18 cellular contexts compared by ENCODE assay signal in genomic region chr15:57533062-57533735, GRCh38. TPM values are rescaled to one million over a fixed set of nuclear protein-coding genes. Genes with fewer than 3 reads are reported as not detected.
DNase-seq lines count a peak whose midpoint lies in the region; ATAC-seq and TF ChIP-seq lines count a peak whose summit lies in the region.
"Had no signal": no experiment of that assay in that cellular context is flagged by ENCODE, and none has a peak within 500 bp of the region (broad histone marks: within the 10 kb centered on the region; RNA-seq: fewer than 3 reads in every experiment).

No MANE protein-coding gene starts in this region.

- peaks cover 41% of the 10 kb centered on the region for H3K36me3 ChIP-seq in cardiac muscle cell
- no peaks in the 10 kb centered on the region for H3K36me3 ChIP-seq in adrenal gland (replicated peaks in 1 of 2)
- peaks cover 38% of the 10 kb centered on the region for H3K36me3 ChIP-seq in lower lobe of right lung
- H3K36me3 ChIP-seq in vagina = no peaks in the 10 kb centered on the region
- H3K36me3 ChIP-seq in Karpas-422 (ENCODE audit: insufficient read depth, low read length) = no peaks in the 10 kb centered on the region

- intact Hi-C loops in cardiac septum (cut with DNase I) (no loop called here), adrenal gland (cut with DNase I) (no loop called here), lower lobe of right lung (cut with DNase I) (loop anchor here (5.0 kb wide), 1 partner anchor 191 kb away; no protein-coding TSS in a partner anchor), vagina (cut with DNase I) (no loop called here)

- H3K27me3 ChIP-seq in cardiac muscle cell (no peaks in the 10 kb centered on the region), adrenal gland (no peaks in the 10 kb centered on the region), lower lobe of right lung (ENCODE audit: low read depth) (no peaks in the 10 kb centered on the region), vagina (no peaks in the 10 kb centered on the region), Karpas-422 (ENCODE audit: low read length) (no peaks in the 10 kb centered on the region)

- no peaks in the 10 kb centered on the region for H4K20me1 ChIP-seq in Karpas-422 (ENCODE audit: insufficient read depth, low read depth, low read length)

- H3K27ac ChIP-seq in cardiac muscle cell (peak overlapping the region; percentile 89), adrenal gland (peak overlapping the region in 4 of 5 donors; percentile 20 to 67 (median 27)), lower lobe of right lung (peak overlapping the region; percentile 56), vagina (peak overlapping the region; percentile 56), Karpas-422 (ENCODE audit: low read length) (no peak overlapping the region)
- H3K27ac ChIP-seq: SK-N-MC had no signal

- TF ChIP-seq CTCF in cardiac muscle cell (IDR thresholded peaks at IDR 0.05; ENCODE audit: low read depth, low read length) = no peak
- peak in 1 of 6 experiments; percentile 10 for TF ChIP-seq CTCF in adrenal gland (IDR thresholded peaks at IDR 0.05)
- no peak for TF ChIP-seq CTCF in lower lobe of right lung (IDR thresholded peaks at IDR 0.05)
- TF ChIP-seq CTCF in vagina (IDR thresholded peaks at IDR 0.05) = no peak

- no peak overlapping the region for H3K4me2 ChIP-seq in Karpas-422 (ENCODE audit: low read depth, low read length, poor library complexity, severe bottlenecking)

- no peak overlapping the region for H2AFZ ChIP-seq in Karpas-422 (ENCODE audit: low read length)

- WGBS in adrenal gland, 4 donors = 41 to 61% (median 43%) methylated on average over 8 to 9 of the region's 9 CpGs

- peak in 1 of 2 donors; percentile 29 for DNase-seq in cardiac muscle cell (ENCODE audit: low read depth in 1 of 2, low spot score in 1 of 2)
- DNase-seq in cardiac septum (ENCODE audit: low spot score) = no peak
- peak in 6 of 7 donors; percentile 41 to 67 (median 51) for DNase-seq in adrenal gland
- no peak for DNase-seq in lower lobe of right lung
- DNase-seq in vagina (ENCODE audit: extremely low spot score in 2 of 2) = no peak
- no peak for DNase-seq in Karpas-422
- DNase-seq: AML-193; CD4-positive, alpha-beta T cell; H7; MM.1S; NCI-H1105; NCI-H1694 treated with DMSO at 0.1 percent for 48 hours; NCI-H524; NK-92 treated with Interleukin-12 subunit alpha and Interleukin-12 subunit beta, amount 100 ng/mL, for 24 hours; OCI-M1; RPMI8226 had no signal

- TF ChIP-seq POLR2A in adrenal gland (IDR thresholded peaks at IDR 0.05) (no peak), vagina (IDR thresholded peaks at IDR 0.05) (no peak)

- no peaks in the 10 kb centered on the region for H3K9me2 ChIP-seq in Karpas-422 (replicated peaks; ENCODE audit: insufficient read depth, low read length)

- H3K4me1 ChIP-seq in cardiac muscle cell (ENCODE audit: low read depth) = peaks cover 43% of the 10 kb centered on the region
- peaks cover 42 to 44% of the 10 kb centered on the region in 2 donors for H3K4me1 ChIP-seq in adrenal gland (replicated peaks in 1 of 2)
- peaks cover 25% of the 10 kb centered on the region for H3K4me1 ChIP-seq in lower lobe of right lung
- peaks cover 41% of the 10 kb centered on the region for H3K4me1 ChIP-seq in vagina
- H3K4me1 ChIP-seq in Karpas-422 (ENCODE audit: low read length) = no peaks in the 10 kb centered on the region

- H3K9ac ChIP-seq in Karpas-422 (ENCODE audit: low read length) = no peak overlapping the region

- no peaks in the 10 kb centered on the region for H3K9me3 ChIP-seq in cardiac muscle cell (ENCODE audit: low read depth)
- H3K9me3 ChIP-seq in adrenal gland (replicated peaks in 1 of 3) = no peaks in the 10 kb centered on the region
- no peaks in the 10 kb centered on the region for H3K9me3 ChIP-seq in lower lobe of right lung
- H3K9me3 ChIP-seq in vagina = no peaks in the 10 kb centered on the region
- no peaks in the 10 kb centered on the region for H3K9me3 ChIP-seq in Karpas-422 (ENCODE audit: low read length)

- peak in 1 of 2 donors; percentile 9 for ATAC-seq in lower lobe of right lung
- ATAC-seq in GM21526 (IDR thresholded peaks at IDR 0.05; ENCODE audit: low FRiP score, unreplicated experiment) = no peak

- H3K79me2 ChIP-seq in Karpas-422 (ENCODE audit: low read length) = no peaks in the 10 kb centered on the region

- H3K4me3 ChIP-seq in cardiac muscle cell (no peak overlapping the region), adrenal gland (no peak overlapping the region), lower lobe of right lung (no peak overlapping the region), vagina (no peak overlapping the region), Karpas-422 (ENCODE audit: low read length) (no peak overlapping the region)
- H3K4me3 ChIP-seq: SK-N-MC had no signal

RNA-seq across cellular contexts. Expression of gene MYZAP, which starts 58.5 kb away (rescaled TPM):
- 103 and 143 TPM in 2 replicates for total RNA-seq in cardiac muscle cell
- 175 and 230 TPM in 2 replicates for polyA plus RNA-seq in cardiac muscle cell
- total RNA-seq in cardiac septum = 658 TPM
- total RNA-seq in adrenal gland = 100 to 1,000 TPM in 2 of 8 donors, 10 to 100 TPM in 6; 46.2 to 176 (median 76.5) TPM
- polyA plus RNA-seq in adrenal gland = 100 to 1,000 TPM in 1 of 3 donors, 10 to 100 TPM in 2; 21.4 to 125 (median 24.8) TPM
- 41.3 TPM for total RNA-seq in lower lobe of right lung
- total RNA-seq in vagina = 15.2 TPM
- total RNA-seq in Karpas-422 (2014; rRNA removed; shearing (Covaris generic); ENCODE audit: low replicate concordance) = not detected in 2 replicates

Comparison
In these comparisons a context has a peak if more than half of its experiments do, and no peak if none do; other contexts are left out.
1. DNase-seq: peak in adrenal gland (6 of 7); none in cardiac septum (single experiment), lower lobe of right lung (single experiment), vagina (0 of 2) and Karpas-422 (single experiment).
2. RNA of gene MYZAP, which starts 58.5 kb away (total RNA-seq): 658 TPM in cardiac septum (single experiment), 103 to 143 TPM in cardiac muscle cell, 46.2 to 176 TPM in adrenal gland, 41.3 TPM in lower lobe of right lung (single experiment) and 15.2 TPM in vagina (single experiment); not detected in Karpas-422; every median in the first group is over 10 times any median in the second.